8 cellular contexts compared by ENCODE assay signal in genomic region chr22:21044931-21045584, GRCh38. TPM values are rescaled to one million over a fixed set of nuclear protein-coding genes. Genes with fewer than 3 reads are reported as not detected.
DNase-seq lines count a peak whose midpoint lies in the region; ATAC-seq and TF ChIP-seq lines count a peak whose summit lies in the region.

No MANE protein-coding gene starts in this region.

- H3K9me1 ChIP-seq in IMR-90 (ENCODE audit: insufficient read depth, low read length), result peaks cover 6% of the 10 kb centered on the region; the same call in 1 of the 2 replicates

- no peak overlapping the region for H2BK15ac ChIP-seq in IMR-90 (ENCODE audit: low read depth, low read length)

- dilution Hi-C loops in IMR-90 (cut with HindIII; ENCODE audit: low sequenced_read_pairs, unreplicated experiment), result no loop called here

- H3K79me1 ChIP-seq in IMR-90 (ENCODE audit: low read depth in 1 of 2, low read length in 2 of 2), result no peaks in the 10 kb centered on the region

- peaks cover 6% of the 10 kb centered on the region for H3F3A ChIP-seq in smooth muscle cell (ENCODE audit: low read depth)

- TF ChIP-seq RAD21 in IMR-90 (IDR thresholded peaks at IDR 0.05; ENCODE audit: low read length), result no peak

- H3K4me1 ChIP-seq in Caco-2, result peaks cover 12% of the 10 kb centered on the region
- peaks cover 15% of the 10 kb centered on the region for H3K4me1 ChIP-seq in IMR-90 (ENCODE audit: control insufficient read depth, insufficient read depth, low read length)
- H3K4me1 ChIP-seq in smooth muscle cell (ENCODE audit: low read depth), result peaks cover 5% of the 10 kb centered on the region

- peak overlapping the region; percentile 84 for H3K4me2 ChIP-seq in IMR-90 (ENCODE audit: low read depth, low read length)
- H3K4me2 ChIP-seq in smooth muscle cell, result peak overlapping the region; percentile 79

- H3K36me3 Mint-ChIP-seq in Caco-2 (ENCODE audit: insufficient read depth, unreplicated experiment), result peaks cover 11% of the 10 kb centered on the region
- H3K36me3 Mint-ChIP-seq in activated naive CD8-positive, alpha-beta T cell treated with anti-CD3 and anti-CD28 coated beads for 36 hours, result no peaks in the 10 kb centered on the region

- DNase-seq in Caco-2, result peak in 1 of 2 experiments; percentile 34
- DNase-seq in IMR-90, result peak; percentile 65
- DNase-seq in activated naive CD8-positive, alpha-beta T cell treated with anti-CD3 and anti-CD28 coated beads for 36 hours, result no peak
- DNase-seq in hepatic stellate cell (ENCODE audit: low spot score), result peak; percentile 85
- peak; percentile 61 for DNase-seq in smooth muscle cell (lab: John Stamatoyannopoulos, UW; ENCODE audit: unreplicated experiment)
- no peak for DNase-seq in ecto neural progenitor cell (ENCODE audit: low spot score)

- H3K4me1 Mint-ChIP-seq in Caco-2 (ENCODE audit: low read depth, unreplicated experiment), result peaks cover 25% of the 10 kb centered on the region
- H3K4me1 Mint-ChIP-seq in activated naive CD8-positive, alpha-beta T cell treated with anti-CD3 and anti-CD28 coated beads for 36 hours, result peaks cover 15% of the 10 kb centered on the region

- H2BK120ac ChIP-seq in IMR-90 (ENCODE audit: low read depth, low read length), result peak overlapping the region; percentile 7; the same call in 1 of the 2 replicates

- no peaks in the 10 kb centered on the region for H3K9me3 ChIP-seq in Caco-2
- H3K9me3 ChIP-seq in IMR-90 (ENCODE audit: control insufficient read depth, insufficient read depth, low read length), result no peaks in the 10 kb centered on the region
- H3K9me3 ChIP-seq in smooth muscle cell (replicated peaks; ENCODE audit: low read depth), result no peaks in the 10 kb centered on the region

- no peak overlapping the region for H3K4ac ChIP-seq in IMR-90 (ENCODE audit: low read depth, low read length)

- H3K18ac ChIP-seq in IMR-90 (ENCODE audit: low read depth, low read length), result peak overlapping the region; percentile 66; the same call in 1 of the 2 replicates

- H4K8ac ChIP-seq in IMR-90 (ENCODE audit: low read depth in 2 of 2, low read length in 2 of 2), result peak overlapping the region in 1 of 2 experiments; percentile 84; a peak in 2 of 4 replicates

- peak overlapping the region; percentile 95 for H3K4me3 Mint-ChIP-seq in Caco-2 (ENCODE audit: unreplicated experiment)
- peak overlapping the region; percentile 68 for H3K4me3 Mint-ChIP-seq in activated naive CD8-positive, alpha-beta T cell treated with anti-CD3 and anti-CD28 coated beads for 36 hours

- H4K91ac ChIP-seq in IMR-90 (ENCODE audit: insufficient read depth, low read depth, low read length), result no peak overlapping the region; the same call in 1 of the 2 replicates

- CTCF ChIA-PET in Caco-2 (lab: Charles Lee), result interaction anchor here (0.7 kb wide), 1 partner anchor 904 kb away, joined by 3 read pairs; no protein-coding TSS in a partner anchor
- CTCF ChIA-PET in IMR-90 (lab: Yijun Ruan, JAX), result interaction anchor here (1.4 kb wide), 1 partner anchor 24 kb away, joined by 3 read pairs; no protein-coding TSS in a partner anchor

- H3K4me3 ChIP-seq in Caco-2 (ENCODE audit: low read depth, low read length) (peak overlapping the region; percentile 30), IMR-90 (ENCODE audit: insufficient read depth, low read depth, low read length) (peak overlapping the region; percentile 7), smooth muscle cell (peak overlapping the region; percentile 47)

- no peak for TF ChIP-seq POLR2A in IMR-90 (IDR thresholded peaks at IDR 0.05; ENCODE audit: low read depth, low read length)

- in situ Hi-C loops in IMR-90 (cut with MboI; ENCODE audit: low sequenced_read_pairs), result no loop called here

- H2BK20ac ChIP-seq in IMR-90 (ENCODE audit: low read depth, low read length), result no peak overlapping the region

- peak overlapping the region; percentile 62 for H2BK5ac ChIP-seq in IMR-90 (ENCODE audit: low read depth, low read length, poor library complexity, severe bottlenecking)

- WGBS in IMR-90 (ENCODE audit: extremely low coverage in 2 of 2, insufficient read length in 1 of 2), 2 experiments, result 9% methylated on average over 7 of the region's 15 CpGs; no CpG with 5 or more reads in 1 of the 2 experiments
- 17% methylated on average over 15 of the region's 15 CpGs for WGBS in smooth muscle cell (ENCODE audit: low lambda C conversion rate)

- no peaks in the 10 kb centered on the region for H3K27me3 Mint-ChIP-seq in Caco-2 (ENCODE audit: insufficient read depth, unreplicated experiment)
- peaks cover 37% of the 10 kb centered on the region for H3K27me3 Mint-ChIP-seq in activated naive CD8-positive, alpha-beta T cell treated with anti-CD3 and anti-CD28 coated beads for 36 hours

- POLR2A ChIA-PET in Caco-2 (lab: Charles Lee), result no interaction called here
- POLR2A ChIA-PET in IMR-90 (lab: Charles Lee; ENCODE audit: unreplicated experiment), result no interaction called here

- H3K56ac ChIP-seq in IMR-90 (ENCODE audit: extremely low read depth, insufficient read depth, low read length), result peak overlapping the region; percentile 22; the same call in 1 of the 2 replicates

- H3K27ac ChIP-seq in IMR-90 (ENCODE audit: insufficient read depth, low read length), result peak overlapping the region; percentile 56
- peak overlapping the region; percentile 91 for H3K27ac ChIP-seq in smooth muscle cell (ENCODE audit: low read depth)

- peak overlapping the region; percentile 10; the same call in 1 of the 2 replicates for H3K14ac ChIP-seq in IMR-90 (replicated peaks; ENCODE audit: low read depth, low read length)

- no peak overlapping the region for H4K5ac ChIP-seq in IMR-90 (ENCODE audit: low read depth, low read length)

- peak overlapping the region; percentile 98 for H3K27ac Mint-ChIP-seq in Caco-2 (ENCODE audit: unreplicated experiment)
- no peak overlapping the region for H3K27ac Mint-ChIP-seq in activated naive CD8-positive, alpha-beta T cell treated with anti-CD3 and anti-CD28 coated beads for 36 hours

- H3K27me3 ChIP-seq in Caco-2 (replicated peaks; ENCODE audit: control insufficient read depth, insufficient read depth, low read length), result no peaks in the 10 kb centered on the region
- H3K27me3 ChIP-seq in IMR-90 (ENCODE audit: control insufficient read depth, insufficient read depth, low read length), result no peaks in the 10 kb centered on the region
- H3K27me3 ChIP-seq in smooth muscle cell (ENCODE audit: low read depth), result no peaks in the 10 kb centered on the region

- TF ChIP-seq CTCF in Caco-2 (IDR thresholded peaks at IDR 0.05; ENCODE audit: insufficient read depth in 1 of 2, low read depth in 1 of 2, low read length in 1 of 2, severe bottlenecking in 1 of 2, unreplicated experiment in 1 of 2) (no peak), IMR-90 (conservative IDR thresholded peaks at IDR 0.05; ENCODE audit: low read depth, low read length) (no peak), smooth muscle cell (IDR thresholded peaks at IDR 0.05; ENCODE audit: borderline replicate concordance, insufficient read depth, poor library complexity, severe bottlenecking) (no peak)

- peak; percentile 36 for ATAC-seq in IMR-90 (ENCODE audit: low read depth)
- no peak for ATAC-seq in GM21576 (IDR thresholded peaks at IDR 0.05; ENCODE audit: unreplicated experiment)
- ATAC-seq in GM18873 (IDR thresholded peaks at IDR 0.05; ENCODE audit: low FRiP score, unreplicated experiment), result no peak

- peak overlapping the region; percentile 88 for H2AK9ac ChIP-seq in IMR-90 (replicated peaks; ENCODE audit: low read depth, low read length, poor library complexity)

- peak overlapping the region; percentile 27; the same call in 1 of the 2 replicates for H3K9ac ChIP-seq in IMR-90 (ENCODE audit: low read depth, low read length)
- H3K9ac ChIP-seq in smooth muscle cell (ENCODE audit: low read depth), result peak overlapping the region; percentile 77

- intact Hi-C loops in Caco-2 (cut with micrococcal nuclease; ENCODE audit: unreplicated experiment), result no loop called here
- intact Hi-C loops in IMR-90 (cut with micrococcal nuclease), result loop anchor here (1.0 to 2.0 kb wide), 2 partner anchors 30 to 43 kb away; partner anchors contain the start of genes P2RX6 and THAP7

- peak overlapping the region; percentile 94 for H2AFZ ChIP-seq in IMR-90 (replicated peaks; ENCODE audit: low read length, poor library complexity)
- H2AFZ ChIP-seq in smooth muscle cell (ENCODE audit: low read depth), result no peak overlapping the region

- BruUV-seq in Caco-2 (replicated peaks; lab: Mats Ljungman, UMichigan), result no TSS peak
- no TSS peak for BruUV-seq in IMR-90 (replicated peaks; lab: Mats Ljungman, UMichigan)

- H3K79me2 ChIP-seq in smooth muscle cell (ENCODE audit: low read depth), result no peaks in the 10 kb centered on the region

- H2AK5ac ChIP-seq in IMR-90 (ENCODE audit: low read depth, low read length), result no peak overlapping the region

- no peaks in the 10 kb centered on the region for H3K36me3 ChIP-seq in Caco-2 (ENCODE audit: control insufficient read depth, insufficient read depth, low read length)
- no peaks in the 10 kb centered on the region for H3K36me3 ChIP-seq in IMR-90 (ENCODE audit: control insufficient read depth, insufficient read depth, low read length)
- H3K36me3 ChIP-seq in smooth muscle cell (ENCODE audit: low read depth), result no peaks in the 10 kb centered on the region

- 0 out of 2 replicates have a peak overlapping the region, but pooled peaks have one; percentile 36 for H3K23ac ChIP-seq in IMR-90 (ENCODE audit: low read depth, low read length)

- H4K20me1 ChIP-seq in IMR-90 (ENCODE audit: insufficient read depth, low read length) (no peaks in the 10 kb centered on the region), smooth muscle cell (ENCODE audit: low read depth) (no peaks in the 10 kb centered on the region)

- H3K9me3 Mint-ChIP-seq in Caco-2 (ENCODE audit: unreplicated experiment), result no peaks in the 10 kb centered on the region
- H3K9me3 Mint-ChIP-seq in activated naive CD8-positive, alpha-beta T cell treated with anti-CD3 and anti-CD28 coated beads for 36 hours, result no peaks in the 10 kb centered on the region

RNA-seq across cellular contexts. Expression of gene LRRC74B, which starts 0.7 kb away (rescaled TPM):
- total RNA-seq in Caco-2 (2022), result not detected in 2 replicates
- not detected in 2 replicates for total RNA-seq in IMR-90 (2012; rRNA removed)
- not detected in 2 replicates for polyA plus RNA-seq in IMR-90 (2012; rRNA removed)
- not detected in 2 replicates for polyA plus RNA-seq in IMR-90 (2012; cell fraction: cytosol; rRNA removed)
- polyA plus RNA-seq in IMR-90 (2012; cell fraction: nucleus; rRNA removed; ENCODE audit: low replicate concordance), result 0.05 and 0.06 TPM in 2 replicates
- not detected for total RNA-seq in activated naive CD8-positive, alpha-beta T cell treated with anti-CD3 and anti-CD28 coated beads for 36 hours
- total RNA-seq in smooth muscle cell, result not detected in 2 replicates
- 0.48 TPM in 1 of 2 replicates, not detected in the other for polyA plus RNA-seq in smooth muscle cell

RNA-seq across cellular contexts. Expression of gene SLC7A4, which starts 12.7 kb away (rescaled TPM):
- total RNA-seq in Caco-2 (2022) (1.9 and 2.1 TPM in 2 replicates), IMR-90 (2012; rRNA removed) (not detected in 2 replicates), smooth muscle cell (0.09 and 1.5 TPM in 2 replicates)
- polyA plus RNA-seq in IMR-90 (2012; rRNA removed) (0.03 and 0.06 TPM in 2 replicates), smooth muscle cell (0.30 and 1.7 TPM in 2 replicates)
- 0.10 TPM in 1 of 2 replicates, not detected in the other for polyA plus RNA-seq in IMR-90 (2012; cell fraction: cytosol; rRNA removed)
- polyA plus RNA-seq in IMR-90 (2012; cell fraction: nucleus; rRNA removed; ENCODE audit: low replicate concordance), result 0.03 TPM in 2 replicates
- total RNA-seq in activated naive CD8-positive, alpha-beta T cell treated with anti-CD3 and anti-CD28 coated beads for 36 hours, result under 1 TPM; 0.41 to 0.44 TPM

RNA-seq across cellular contexts. Expression of gene P2RX6, which starts 30.1 kb away (rescaled TPM):
- 0.11 TPM in 1 of 2 replicates, not detected in the other for total RNA-seq in Caco-2 (2022)
- total RNA-seq in IMR-90 (2012; rRNA removed), result 0.56 and 0.90 TPM in 2 replicates
- 1.4 and 1.6 TPM in 2 replicates for polyA plus RNA-seq in IMR-90 (2012; rRNA removed)
- 1.0 and 1.2 TPM in 2 replicates for polyA plus RNA-seq in IMR-90 (2012; cell fraction: cytosol; rRNA removed)
- polyA plus RNA-seq in IMR-90 (2012; cell fraction: nucleus; rRNA removed; ENCODE audit: low replicate concordance), result 16.1 and 24.8 TPM in 2 replicates
- under 1 TPM; 0.14 to 0.43 TPM for total RNA-seq in activated naive CD8-positive, alpha-beta T cell treated with anti-CD3 and anti-CD28 coated beads for 36 hours
- 0.13 and 0.45 TPM in 2 replicates for total RNA-seq in smooth muscle cell
- polyA plus RNA-seq in smooth muscle cell, result 0.89 and 1.2 TPM in 2 replicates

RNA-seq across cellular contexts. Expression of gene THAP7, which starts 43.1 kb away (rescaled TPM):
- total RNA-seq in Caco-2 (2022) (29.1 and 30.6 TPM in 2 replicates), IMR-90 (2012; rRNA removed) (13.3 and 14.2 TPM in 2 replicates), smooth muscle cell (16.6 and 28.0 TPM in 2 replicates)
- polyA plus RNA-seq in IMR-90 (2012; rRNA removed) (19.8 and 23.2 TPM in 2 replicates), smooth muscle cell (26.8 and 38.6 TPM in 2 replicates)
- polyA plus RNA-seq in IMR-90 (2012; cell fraction: cytosol; rRNA removed), result 20.8 and 28.8 TPM in 2 replicates
- 38.3 and 68.2 TPM in 2 replicates for polyA plus RNA-seq in IMR-90 (2012; cell fraction: nucleus; rRNA removed; ENCODE audit: low replicate concordance)
- total RNA-seq in activated naive CD8-positive, alpha-beta T cell treated with anti-CD3 and anti-CD28 coated beads for 36 hours, result 10 to 100 TPM; 34.3 to 34.5 TPM

Comparison
In these comparisons a context has a peak if more than half of its experiments do, and no peak if none do; other contexts are left out.
1. DNase-seq: peak in IMR-90 (single experiment), hepatic stellate cell (single experiment) and smooth muscle cell (single experiment); none in activated naive CD8-positive, alpha-beta T cell treated with anti-CD3 and anti-CD28 coated beads for 36 hours (single experiment) and ecto neural progenitor cell (single experiment).
2. Peak in every context shown above with its lines, with median percentiles within 50 percentile points of each other: H3K4me3 ChIP-seq.